ENCODE assay signal across 10 cellular contexts in genomic region chr1:70024272-70024671, GRCh38.
"Had no signal": no experiment of that assay in that cellular context is flagged by ENCODE, and none has a peak within 500 bp of the region (broad histone marks: within the 10 kb centered on the region; RNA-seq: fewer than 3 reads in every experiment).

No MANE protein-coding gene starts in this region.

- ATAC-seq: GM23338, HCT116 had no signal

- H3K4me1 ChIP-seq: HAP-1 had no signal

- H3K4me3 Mint-ChIP-seq: GM23338, H9, HFFc6 had no signal

- H3K9me3 Mint-ChIP-seq: GM23338, H9, HFFc6 had no signal

- H3K36me3 ChIP-seq: HAP-1 had no signal

- H3K4me2 ChIP-seq: GM23338 had no signal

- H2AFZ ChIP-seq: GM23248, GM23338 had no signal

- H3K27ac ChIP-seq: GM23248 had no signal

- H3K9me3 ChIP-seq: HAP-1 had no signal

- H3K27ac Mint-ChIP-seq: GM23338, H9, HFFc6 had no signal

- H3K4me1 Mint-ChIP-seq: GM23338 had no signal

- DNase-seq: GM23248, GOT3, H7, H9, HCEC 1CT, HFFc6 had no signal

- H3K4me3 ChIP-seq: GM23248, GM23338, HAP-1 had no signal

- H3K9ac ChIP-seq: GM23248 had no signal

- FAIRE-seq: H54 had no signal
